32 cellular contexts compared by ENCODE assay signal in genomic region chr15:60062826-60063225, GRCh38. TPM values are rescaled to one million over a fixed set of nuclear protein-coding genes. Genes with fewer than 3 reads are reported as not detected.
A peak's percentile ranks its signal among the peaks of the same experiment; 100 is the strongest.
DNase-seq lines count a peak whose midpoint lies in the region; FAIRE-seq and TF ChIP-seq lines count a peak whose summit lies in the region.
"Had no signal": no experiment of that assay in that cellular context is flagged by ENCODE, and none has a peak within 500 bp of the region (broad histone marks: within the 10 kb centered on the region; RNA-seq: fewer than 3 reads in every experiment).

No MANE protein-coding gene starts in this region.

- no peaks in the 10 kb centered on the region for H3K4me1 ChIP-seq in breast epithelium
- H3K4me1 ChIP-seq in astrocyte (ENCODE audit: insufficient read depth, low read length), result no peaks in the 10 kb centered on the region
- no peaks in the 10 kb centered on the region for H3K4me1 ChIP-seq in fibroblast of lung (ENCODE audit: control insufficient read depth, extremely low read depth, insufficient read depth, low read length)
- H3K4me1 ChIP-seq: gastroesophageal sphincter, pancreas, upper lobe of right lung had no signal

- H3K27me3 ChIP-seq in breast epithelium, result no peaks in the 10 kb centered on the region
- peaks cover 3% of the 10 kb centered on the region for H3K27me3 ChIP-seq in astrocyte (ENCODE audit: insufficient read depth, low read length)
- no peaks in the 10 kb centered on the region for H3K27me3 ChIP-seq in fibroblast of lung (ENCODE audit: control insufficient read depth, insufficient read depth, low read length)

- H3K9ac ChIP-seq in astrocyte (ENCODE audit: low read length) (no peak overlapping the region), fibroblast of lung (ENCODE audit: insufficient read depth, low read length) (no peak overlapping the region)

- H3K4me2 ChIP-seq in astrocyte (ENCODE audit: low read length) (no peak overlapping the region), fibroblast of lung (ENCODE audit: extremely low read depth, insufficient read depth, low read length) (no peak overlapping the region)

- TF ChIP-seq CTCF in MCF 10A (IDR thresholded peaks at IDR 0.05; ENCODE audit: unreplicated experiment) (no peak), breast epithelium (IDR thresholded peaks at IDR 0.05) (no peak), astrocyte (IDR thresholded peaks at IDR 0.05; ENCODE audit: insufficient read depth, low read depth, low read length) (no peak), fibroblast of lung (conservative IDR thresholded peaks at IDR 0.05 in 1 of 2, IDR thresholded peaks at IDR 0.05 in 1 of 2; ENCODE audit: low read depth in 1 of 2, low read length in 2 of 2) (no peak)

- POLR2A ChIA-PET in MCF 10A (lab: Yijun Ruan, JAX), result interaction anchor here (0.6 to 1.9 kb wide), 6 partner anchors 8 to 1075 kb away, joined by 3 to 5 read pairs (median 4); partner anchors contain the start of gene RNF111

- H3K9me3 ChIP-seq in breast epithelium, result peaks cover 18 to 22% of the 10 kb centered on the region in 2 donors
- peaks cover 8% of the 10 kb centered on the region for H3K9me3 ChIP-seq in astrocyte (ENCODE audit: insufficient read depth, low read depth, low read length)
- H3K9me3 ChIP-seq in fibroblast of lung (ENCODE audit: control insufficient read depth, insufficient read depth, low read depth, low read length), result no peaks in the 10 kb centered on the region
- H3K9me3 ChIP-seq: pancreas had no signal

- no peak for TF ChIP-seq POLR2A in breast epithelium (IDR thresholded peaks at IDR 0.05)

- H3K36me3 Mint-ChIP-seq in MCF 10A (ENCODE audit: insufficient read depth, unreplicated experiment) (no peaks in the 10 kb centered on the region), astrocyte (ENCODE audit: low read depth, unreplicated experiment) (no peaks in the 10 kb centered on the region)

- DNase-seq in MCF 10A (ENCODE audit: unreplicated experiment) (peak; percentile 35), breast epithelium (ENCODE audit: low spot score in 2 of 2) (no peak), astrocyte (ENCODE audit: low read depth) (peak; percentile 36), fibroblast of lung (ENCODE audit: low read depth in 2 of 2) (peak; percentile 55 to 79), urothelium cell line (ENCODE audit: low spot score) (no peak), NCI-H2227 treated with DMSO at 0.1 percent for 48 hours (lab: John Stamatoyannopoulos, UW) (no peak), NCI-H1436 treated with DMSO at 0.1 percent for 48 hours (lab: John Stamatoyannopoulos, UW) (no peak)
- DNase-seq in stimulated activated CD4-positive, alpha-beta T cell treated with anti-CD3 and anti-CD28 coated beads, Interleukin-2, amount 100 ng/mL, for 48 hours, result no peak
- DNase-seq: activated CD4-positive, alpha-beta T cell treated with anti-CD3 and anti-CD28 coated beads for 48 hours; activated naive CD4-positive, alpha-beta T cell treated with Interleukin-2 at 50 U/mL for 16 hours; activated T-cell treated with anti-CD3 and anti-CD28 coated beads, Interleukin-2, amount 50 U/mL, for 4 hours; amniotic stem cell; DMS53; dorsolateral prefrontal cortex; islet precursor cell; Kasumi-1; NCI-H1092 treated with DMSO at 0.1 percent for 48 hours; NCI-H2029 treated with DMSO at 0.1 percent for 48 hours; NCI-H345; NCI-H82; nephron progenitor cell; pancreas; stimulated activated CD8-positive, alpha-beta memory T cell treated with anti-CD3 and anti-CD28 coated beads, Interleukin-4, amount 100 ng/mL, for 48 hours; upper lobe of right lung had no signal

- CTCF ChIA-PET in MCF 10A (lab: Yijun Ruan, JAX), result interaction anchor here (0.9 kb wide), 1 partner anchor 10 kb away, joined by 3 read pairs; no protein-coding TSS in a partner anchor

- H3K4me3 Mint-ChIP-seq in MCF 10A (ENCODE audit: unreplicated experiment), result no peak overlapping the region
- H3K4me3 Mint-ChIP-seq in astrocyte (ENCODE audit: unreplicated experiment), result no peak overlapping the region
- H3K4me3 Mint-ChIP-seq: activated T-cell treated with anti-CD3 and anti-CD28 coated beads, Interleukin-2, amount 50 U/mL, for 4 hours; central memory CD8-positive, alpha-beta T cell; nephron progenitor cell had no signal

- H3K36me3 ChIP-seq in breast epithelium (no peaks in the 10 kb centered on the region), astrocyte (ENCODE audit: insufficient read depth, low read length) (no peaks in the 10 kb centered on the region), fibroblast of lung (ENCODE audit: control insufficient read depth, insufficient read depth, low read length) (no peaks in the 10 kb centered on the region)
- H3K36me3 ChIP-seq: gastroesophageal sphincter, pancreas, upper lobe of right lung had no signal

- H3K9me3 Mint-ChIP-seq in MCF 10A (ENCODE audit: unreplicated experiment) (peaks cover 15% of the 10 kb centered on the region), astrocyte (ENCODE audit: unreplicated experiment) (peaks cover 7% of the 10 kb centered on the region)

- H3K27ac ChIP-seq in breast epithelium (no peak overlapping the region), astrocyte (ENCODE audit: low read depth, low read length) (no peak overlapping the region), fibroblast of lung (ENCODE audit: insufficient read depth, low read length) (no peak overlapping the region)
- H3K27ac ChIP-seq: 22Rv1, dorsolateral prefrontal cortex, gastroesophageal sphincter, pancreas, upper lobe of right lung, VCaP had no signal

- H3K4me1 Mint-ChIP-seq in MCF 10A (ENCODE audit: insufficient read depth, unreplicated experiment) (no peaks in the 10 kb centered on the region), astrocyte (ENCODE audit: low read depth, unreplicated experiment) (no peaks in the 10 kb centered on the region)
- H3K4me1 Mint-ChIP-seq: central memory CD8-positive, alpha-beta T cell had no signal

- H3K4me3 ChIP-seq in breast epithelium (no peak overlapping the region), astrocyte (ENCODE audit: insufficient read depth, low read depth, low read length) (no peak overlapping the region), fibroblast of lung (replicated peaks in 1 of 4; ENCODE audit: control extremely low read depth in 1 of 4, insufficient read depth in 1 of 4, low read depth in 3 of 4, low read length in 4 of 4) (no peak overlapping the region)
- H3K4me3 ChIP-seq: dorsolateral prefrontal cortex, gastroesophageal sphincter, pancreas, upper lobe of right lung had no signal

- intact Hi-C loops in MCF 10A (cut with micrococcal nuclease) (no loop called here), breast epithelium (cut with DNase I; ENCODE audit: low total_unique reads) (no loop called here)

- no peaks in the 10 kb centered on the region for H4K20me1 ChIP-seq in astrocyte (ENCODE audit: insufficient read depth, low read length)
- no peaks in the 10 kb centered on the region for H4K20me1 ChIP-seq in fibroblast of lung (ENCODE audit: control insufficient read depth, extremely low read depth, insufficient read depth, low read length)

- H3K79me2 ChIP-seq in astrocyte (ENCODE audit: insufficient read depth, low read length), result no peaks in the 10 kb centered on the region
- H3K79me2 ChIP-seq in fibroblast of lung (ENCODE audit: control insufficient read depth, insufficient read depth, low read length), result no peaks in the 10 kb centered on the region

- BruUV-seq in MCF 10A (replicated peaks; lab: Mats Ljungman, UMichigan), result no TSS peak

- H3K27me3 Mint-ChIP-seq in MCF 10A (ENCODE audit: insufficient read depth, unreplicated experiment), result no peaks in the 10 kb centered on the region
- H3K27me3 Mint-ChIP-seq in astrocyte (ENCODE audit: low read depth, unreplicated experiment), result peaks cover 7% of the 10 kb centered on the region

- H3K27ac Mint-ChIP-seq in MCF 10A (ENCODE audit: low read depth, unreplicated experiment) (no peak overlapping the region), astrocyte (ENCODE audit: unreplicated experiment) (no peak overlapping the region)
- H3K27ac Mint-ChIP-seq: nephron progenitor cell had no signal

- H2AFZ ChIP-seq in astrocyte (ENCODE audit: low read depth, low read length) (no peak overlapping the region), fibroblast of lung (ENCODE audit: low read length) (no peak overlapping the region)

- FAIRE-seq in astrocyte (lab: Jason Lieb, UNC) (no peak), urothelium cell line (lab: Jason Lieb, UNC) (peak; percentile 68)
- FAIRE-seq: GM12891, H54, pancreas had no signal

RNA-seq across cellular contexts. Expression of gene FOXB1, which starts 58.7 kb away (rescaled TPM):
- total RNA-seq in MCF 10A (2022) (not detected in 2 replicates), breast epithelium (not detected), astrocyte (0.96 and 1.3 TPM in 2 replicates), fibroblast of lung (not detected in 2 replicates)
- polyA plus RNA-seq in fibroblast of lung, result not detected in 2 replicates
- not detected in 2 replicates for polyA plus RNA-seq in fibroblast of lung (2012)
- not detected in 2 replicates for polyA minus RNA-seq in fibroblast of lung (ENCODE audit: low replicate concordance)
- total RNA-seq: dorsolateral prefrontal cortex, gastroesophageal sphincter, liver, pancreas, sciatic nerve, upper lobe of right lung had no signal
- polyA plus RNA-seq: liver, pancreas had no signal

Comparison
In these comparisons a context has a peak if more than half of its experiments do, and no peak if none do; other contexts are left out.
1. DNase-seq: peak in MCF 10A (single experiment), astrocyte (single experiment) and fibroblast of lung (2 of 2); none in breast epithelium (0 of 2), urothelium cell line (single experiment), stimulated activated CD4-positive, alpha-beta T cell treated with anti-CD3 and anti-CD28 coated beads, Interleukin-2, amount 100 ng/mL, for 48 hours (0 of 2), NCI-H2227 treated with DMSO at 0.1 percent for 48 hours (single experiment) and NCI-H1436 treated with DMSO at 0.1 percent for 48 hours (single experiment).